In genomic region chr5:107593009-107593408, GRCh38 we compare ENCODE assay signal across 19 cellular contexts.
DNase-seq lines count a peak whose midpoint lies in the region; ATAC-seq and TF ChIP-seq lines count a peak whose summit lies in the region.
"Had no signal": no experiment of that assay in that cellular context is flagged by ENCODE, and none has a peak within 500 bp of the region (broad histone marks: within the 10 kb centered on the region; RNA-seq: fewer than 3 reads in every experiment).

No MANE protein-coding gene starts in this region.

- DNase-seq in NCI-H82 (lab: John Stamatoyannopoulos, UW), result peak; percentile 62
- DNase-seq in fibroblast of the aortic adventitia (ENCODE audit: low read depth), result peak; percentile 21
- DNase-seq in retina, result peak; percentile 62
- DNase-seq in NCI-H226, result no peak
- DNase-seq: activated CD4-positive, alpha-beta T cell treated with anti-CD3 and anti-CD28 coated beads for 1 hour; activated effector memory CD4-positive, alpha-beta T cell treated with Interleukin-2 at 50 U/mL for 16 hours; AML-193; colonic mucosa; foreskin melanocyte; H7; left lung; NCI-H1417; NCI-H2171 treated with DMSO at 0.1 percent for 48 hours; stimulated activated CD4-positive, alpha-beta T cell treated with anti-CD3 and anti-CD28 coated beads, Interleukin-2, amount 100 ng/mL, for 48 hours; T1000; thyroid gland had no signal

- peak; percentile 52 for ATAC-seq in GM18868 (IDR thresholded peaks at IDR 0.05; ENCODE audit: unreplicated experiment)
- ATAC-seq in GM18861 (IDR thresholded peaks at IDR 0.05; ENCODE audit: unreplicated experiment), result no peak
- ATAC-seq in HG03175 (IDR thresholded peaks at IDR 0.05; ENCODE audit: unreplicated experiment), result no peak
- ATAC-seq: left lung had no signal

- H3K4me3 ChIP-seq in fibroblast of the aortic adventitia (ENCODE audit: low read depth, low read length), result no peak overlapping the region
- H3K4me3 ChIP-seq: colonic mucosa, left lung, thyroid gland had no signal

- no peak for TF ChIP-seq CTCF in fibroblast of the aortic adventitia (IDR thresholded peaks at IDR 0.05; ENCODE audit: insufficient read depth, low read length)
